In genomic region chr13:110887955-110888333, GRCh38 we compare ENCODE assay signal across 1 cellular context.
TF ChIP-seq lines count a peak whose summit lies in the region.

No MANE protein-coding gene starts in this region.

TF ChIP-seq in H1, 55 proteins besides CTCF, POLR2A, EP300 and RAD21:
- TF ChIP-seq NRF1 (IDR thresholded peaks at IDR 0.05; ENCODE audit: low read depth, low read length), result no peak
- no peak for TF ChIP-seq SIN3A (conservative IDR thresholded peaks at IDR 0.05 in 1 of 2, IDR thresholded peaks at IDR 0.05 in 1 of 2; ENCODE audit: low read depth in 1 of 2, low read length in 2 of 2)
- TF ChIP-seq RBBP5 (IDR thresholded peaks at IDR 0.05; ENCODE audit: borderline replicate concordance, low read depth, low read length), result no peak
- TF ChIP-seq POLR2AphosphoS5 (IDR thresholded peaks at IDR 0.05; ENCODE audit: low read depth, low read length), result peak; percentile 44
- TF ChIP-seq KDM5A (IDR thresholded peaks at IDR 0.05; ENCODE audit: low read length), result no peak
- TF ChIP-seq POU5F1 (IDR thresholded peaks at IDR 0.05; ENCODE audit: low read depth, low read length), result no peak
- TF ChIP-seq SAP30 (IDR thresholded peaks at IDR 0.05; ENCODE audit: insufficient read depth, insufficient replicate concordance, low read length), result no peak
TF ChIP-seq in H1: peak in this region for 1.
